ENCODE assay signal across 8 cellular contexts in genomic region chr9:135887585-135888050, GRCh38. TPM values are rescaled to one million over a fixed set of nuclear protein-coding genes. Genes with fewer than 3 reads are reported as not detected.
DNase-seq lines count a peak whose midpoint lies in the region; ATAC-seq, FAIRE-seq and TF ChIP-seq lines count a peak whose summit lies in the region.

No MANE protein-coding gene starts in this region.

- POLR2A ChIA-PET in activated CD4-positive, alpha-beta T cell treated with anti-CD3 and anti-CD28 coated beads, Interleukin-2, amount 10 ng/mL, durations not matched to agents 7 days and 5 days (lab: Charles Lee) = interaction anchor here (0.6 kb wide), 1 partner anchor 219 kb away, joined by 3 read pairs; no protein-coding TSS in a partner anchor

- no peaks in the 10 kb centered on the region for H3K36me3 Mint-ChIP-seq in activated CD4-positive, alpha-beta T cell treated with anti-CD3 and anti-CD28 coated beads, Interleukin-2, amount 10 ng/mL, durations not matched to agents 7 days and 5 days (ENCODE audit: low read depth)
- H3K36me3 Mint-ChIP-seq in glutamatergic neuron (ENCODE audit: unreplicated experiment) = no peaks in the 10 kb centered on the region

- peak overlapping the region; percentile 87 for H3K27ac Mint-ChIP-seq in activated CD4-positive, alpha-beta T cell treated with anti-CD3 and anti-CD28 coated beads, Interleukin-2, amount 10 ng/mL, durations not matched to agents 7 days and 5 days
- H3K27ac Mint-ChIP-seq in glutamatergic neuron (ENCODE audit: unreplicated experiment) = peak overlapping the region; percentile 83

- no peaks in the 10 kb centered on the region for H3K27me3 Mint-ChIP-seq in activated CD4-positive, alpha-beta T cell treated with anti-CD3 and anti-CD28 coated beads, Interleukin-2, amount 10 ng/mL, durations not matched to agents 7 days and 5 days
- peaks cover 9% of the 10 kb centered on the region for H3K27me3 Mint-ChIP-seq in glutamatergic neuron (ENCODE audit: unreplicated experiment)

- no peak for TF ChIP-seq CTCF in glutamatergic neuron (IDR thresholded peaks at IDR 0.05; ENCODE audit: partially characterized antibody, unreplicated experiment)

- no peaks in the 10 kb centered on the region for H3K9me3 Mint-ChIP-seq in activated CD4-positive, alpha-beta T cell treated with anti-CD3 and anti-CD28 coated beads, Interleukin-2, amount 10 ng/mL, durations not matched to agents 7 days and 5 days
- H3K9me3 Mint-ChIP-seq in glutamatergic neuron (ENCODE audit: unreplicated experiment) = peaks cover 18% of the 10 kb centered on the region

- H3K4me1 Mint-ChIP-seq in activated CD4-positive, alpha-beta T cell treated with anti-CD3 and anti-CD28 coated beads, Interleukin-2, amount 10 ng/mL, durations not matched to agents 7 days and 5 days = peaks cover 50% of the 10 kb centered on the region
- H3K4me1 Mint-ChIP-seq in glutamatergic neuron (ENCODE audit: low read depth, unreplicated experiment) = peaks cover 90% of the 10 kb centered on the region

- FAIRE-seq in GM18507 (lab: Jason Lieb, UNC) = peak; percentile 78
- no peak for FAIRE-seq in urothelium cell line (lab: Jason Lieb, UNC)

- peak; percentile 45 for ATAC-seq in HG03521 (IDR thresholded peaks at IDR 0.05; ENCODE audit: unreplicated experiment)

- DNase-seq in GM18507 (ENCODE audit: extremely low spot score, insufficient read length, low read depth) (no peak), glutamatergic neuron (peak; percentile 38), NCI-H748 (lab: John Stamatoyannopoulos, UW; ENCODE audit: unreplicated experiment) (no peak), NCI-H2196 treated with DMSO at 0.1 percent for 48 hours (lab: John Stamatoyannopoulos, UW; ENCODE audit: unreplicated experiment) (no peak), urothelium cell line (ENCODE audit: low spot score) (no peak)
- peak; percentile 75 for DNase-seq in activated CD4-positive, alpha-beta T cell treated with anti-CD3 and anti-CD28 coated beads, Interleukin-2, amount 10 ng/mL, durations not matched to agents 7 days and 5 days
- peak; percentile 8 for DNase-seq in stimulated activated CD8-positive, alpha-beta memory T cell treated with anti-CD3 and anti-CD28 coated beads, Interleukin-15, amount 100 ng/mL, for 1 hour (ENCODE audit: low read depth)

- CTCF ChIA-PET in activated CD4-positive, alpha-beta T cell treated with anti-CD3 and anti-CD28 coated beads, Interleukin-2, amount 10 ng/mL, durations not matched to agents 7 days and 5 days (lab: Charles Lee) = interaction anchor here (0.9 kb wide), 1 partner anchor 72 kb away, joined by 4 read pairs; no protein-coding TSS in a partner anchor

- H3K4me3 Mint-ChIP-seq in activated CD4-positive, alpha-beta T cell treated with anti-CD3 and anti-CD28 coated beads, Interleukin-2, amount 10 ng/mL, durations not matched to agents 7 days and 5 days = peak overlapping the region; percentile 60
- H3K4me3 Mint-ChIP-seq in glutamatergic neuron (ENCODE audit: unreplicated experiment) = peak overlapping the region; percentile 72

RNA-seq across cellular contexts. Expression of gene CAMSAP1, which starts 19.7 kb away (rescaled TPM):
- 10 to 100 TPM; 20.4 to 22.7 TPM for total RNA-seq in activated CD4-positive, alpha-beta T cell treated with anti-CD3 and anti-CD28 coated beads, Interleukin-2, amount 10 ng/mL, durations not matched to agents 7 days and 5 days
- total RNA-seq in glutamatergic neuron (ENCODE audit: unreplicated experiment) = 150 TPM

Comparison
In these comparisons a context has a peak if more than half of its experiments do, and no peak if none do; other contexts are left out.
1. DNase-seq: peak in activated CD4-positive, alpha-beta T cell treated with anti-CD3 and anti-CD28 coated beads, Interleukin-2, amount 10 ng/mL, durations not matched to agents 7 days and 5 days (single experiment), glutamatergic neuron (single experiment) and stimulated activated CD8-positive, alpha-beta memory T cell treated with anti-CD3 and anti-CD28 coated beads, Interleukin-15, amount 100 ng/mL, for 1 hour (single experiment); none in GM18507 (single experiment), NCI-H748 (single experiment), NCI-H2196 treated with DMSO at 0.1 percent for 48 hours (single experiment) and urothelium cell line (single experiment).